Comparison of ENCODE assay signal across 10 cellular contexts in the genomic region with DNA sequence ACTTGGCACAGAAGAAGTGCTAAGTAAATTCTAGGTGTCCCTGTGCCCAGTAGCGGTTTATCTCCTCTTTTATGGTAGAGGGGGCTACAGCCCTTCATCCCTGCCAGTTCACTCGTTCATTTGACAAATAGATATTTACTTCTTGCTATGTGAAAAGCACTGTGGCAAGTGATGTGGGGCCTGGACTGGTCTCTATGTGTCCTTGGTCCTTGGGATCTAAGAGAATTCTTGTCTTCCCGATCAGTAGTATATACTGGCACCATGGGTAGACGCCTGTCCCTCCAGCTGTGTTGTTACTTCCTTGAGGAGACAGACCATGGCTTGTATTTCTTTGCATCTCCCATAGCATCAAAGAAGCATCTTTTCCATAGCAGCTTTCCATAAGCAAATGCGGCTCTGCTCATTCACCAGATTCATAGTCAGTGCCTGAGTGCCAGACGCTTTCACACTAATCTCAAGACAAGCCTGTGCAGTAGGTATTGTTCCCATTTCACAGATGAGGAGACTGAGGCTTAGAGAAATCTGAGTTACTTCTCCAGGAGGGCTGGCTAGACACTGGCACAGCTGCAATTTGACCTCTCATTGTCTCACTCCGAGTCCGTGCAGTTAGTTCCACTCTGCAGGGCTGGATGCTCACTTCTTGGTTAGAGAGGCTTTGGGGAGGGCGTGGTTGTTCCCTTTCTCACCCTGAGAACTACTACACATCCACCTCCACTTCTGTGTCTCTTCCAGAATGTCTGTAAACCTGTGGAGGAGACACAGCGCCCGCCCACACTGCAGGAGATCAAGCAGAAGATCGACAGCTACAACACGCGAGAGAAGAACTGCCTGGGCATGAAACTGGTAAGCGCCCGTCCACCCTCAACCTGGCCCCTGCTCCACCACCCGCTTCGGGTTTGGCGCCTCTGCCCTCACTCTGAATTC. TPM values are rescaled to one million over a fixed set of nuclear protein-coding genes. Genes with fewer than 3 reads are reported as not detected.
DNase-seq lines count a peak whose midpoint lies in the region; ATAC-seq, FAIRE-seq and TF ChIP-seq lines count a peak whose summit lies in the region.
"Had no signal": no experiment of that assay in that cellular context is flagged by ENCODE, and none has a peak within 500 bp of the region (broad histone marks: within the 10 kb centered on the region; RNA-seq: fewer than 3 reads in every experiment).

No MANE protein-coding gene starts in this region.

- TF ChIP-seq CTCF in K562 (IDR thresholded peaks at IDR 0.05 in 2 of 3, conservative IDR thresholded peaks at IDR 0.05 in 1 of 3; ENCODE audit: insufficient read depth in 2 of 3, low read depth in 1 of 3, low read length in 3 of 3) = no peak
- no peak for TF ChIP-seq CTCF in osteoblast (IDR thresholded peaks at IDR 0.05; ENCODE audit: extremely low read depth, low read depth, low read length)
- TF ChIP-seq CTCF in smooth muscle cell (IDR thresholded peaks at IDR 0.05; ENCODE audit: borderline replicate concordance, insufficient read depth, poor library complexity, severe bottlenecking) = no peak

- peaks cover 55% of the 10 kb centered on the region for H3K36me3 Mint-ChIP-seq in T-cell

- H3K4me1 ChIP-seq in BLaER1 treated with 17β-estradiol and CSF1 and Interleukin-3, amounts not matched to agents 10 nM and 100 nM = peaks cover 57 to 62% (median 58%) of the 10 kb centered on the region in 10 experiments
- H3K4me1 ChIP-seq in K562 (replicated peaks in 1 of 2; ENCODE audit: control insufficient read depth in 2 of 2, insufficient read depth in 2 of 2, low read length in 2 of 2) = peaks cover 9 to 30% of the 10 kb centered on the region in 2 experiments
- H3K4me1 ChIP-seq in osteoblast (ENCODE audit: insufficient read depth, low read length) = peaks cover 23% of the 10 kb centered on the region
- peaks cover 7% of the 10 kb centered on the region for H3K4me1 ChIP-seq in smooth muscle cell (ENCODE audit: low read depth)

- H2AFZ ChIP-seq in K562 (ENCODE audit: low read depth, low read length) (no peak overlapping the region), osteoblast (ENCODE audit: low read length) (peak overlapping the region; percentile 14), smooth muscle cell (ENCODE audit: low read depth) (no peak overlapping the region)
- H2AFZ ChIP-seq: GM23248 had no signal

- no peaks in the 10 kb centered on the region for H3K9me3 ChIP-seq in BLaER1 treated with 17β-estradiol and CSF1 and Interleukin-3, amounts not matched to agents 10 nM and 100 nM (replicated peaks in 1 of 11)
- no peaks in the 10 kb centered on the region for H3K9me3 ChIP-seq in K562 (replicated peaks; ENCODE audit: control insufficient read depth, insufficient read depth, low read depth, low read length)
- H3K9me3 ChIP-seq in osteoblast (ENCODE audit: low read depth, low read length) = no peaks in the 10 kb centered on the region
- no peaks in the 10 kb centered on the region for H3K9me3 ChIP-seq in smooth muscle cell (replicated peaks; ENCODE audit: low read depth)
- H3K9me3 ChIP-seq: body of pancreas had no signal

- H4K20me1 ChIP-seq in BLaER1 treated with 17β-estradiol and CSF1 and Interleukin-3, amounts not matched to agents 10 nM and 100 nM = peaks cover 17 to 61% (median 52%) of the 10 kb centered on the region in 11 experiments; a peak in 18 of 22 replicates
- H4K20me1 ChIP-seq in K562 (replicated peaks; ENCODE audit: control insufficient read depth, insufficient read depth, low read length) (peaks cover 3% of the 10 kb centered on the region; the same call in 1 of the 2 replicates), osteoblast (ENCODE audit: insufficient read depth, low read length) (no peaks in the 10 kb centered on the region), smooth muscle cell (ENCODE audit: low read depth) (no peaks in the 10 kb centered on the region)

- in situ Hi-C loops in K562 (cut with MboI) = loop anchor here (5.0 to 25.0 kb wide), 3 partner anchors 35 to 420 kb away; no protein-coding TSS in a partner anchor

- no peak for TF ChIP-seq EP300 in K562 (IDR thresholded peaks at IDR 0.05; ENCODE audit: low read length)

- FAIRE-seq in K562 (lab: Jason Lieb, UNC) = no peak

- peaks cover 69 to 92% (median 90%) of the 10 kb centered on the region in 3 donors for H3K4me1 Mint-ChIP-seq in T-cell

- no peak for ATAC-seq in T-cell (replicated peaks in 1 of 4)
- no peak; the same call in 2 of the 3 replicates for ATAC-seq in K562
- ATAC-seq in HG02623 (IDR thresholded peaks at IDR 0.05; ENCODE audit: unreplicated experiment) = no peak
- no peak for ATAC-seq in GM21367 (IDR thresholded peaks at IDR 0.05; ENCODE audit: unreplicated experiment)
- ATAC-seq in GM19452 (IDR thresholded peaks at IDR 0.05; ENCODE audit: unreplicated experiment) = no peak

- H3K36me3 ChIP-seq in BLaER1 treated with 17β-estradiol and CSF1 and Interleukin-3, amounts not matched to agents 10 nM and 100 nM = peaks cover 53 to 75% (median 57%) of the 10 kb centered on the region in 11 experiments
- peaks cover 62% of the 10 kb centered on the region for H3K36me3 ChIP-seq in K562 (ENCODE audit: control insufficient read depth, insufficient read depth, low read length)
- H3K36me3 ChIP-seq in osteoblast (ENCODE audit: insufficient read depth, low read length) = no peaks in the 10 kb centered on the region
- H3K36me3 ChIP-seq in smooth muscle cell (ENCODE audit: low read depth) = no peaks in the 10 kb centered on the region

- H3K27ac Mint-ChIP-seq in T-cell = peak overlapping the region; percentile 97 to 99

- no peak overlapping the region for H3K4me3 ChIP-seq in BLaER1 treated with 17β-estradiol and CSF1 and Interleukin-3, amounts not matched to agents 10 nM and 100 nM
- H3K4me3 ChIP-seq in K562 = no peak overlapping the region
- no peak overlapping the region for H3K4me3 ChIP-seq in osteoblast (ENCODE audit: insufficient read depth, low read length)
- H3K4me3 ChIP-seq in smooth muscle cell = no peak overlapping the region
- H3K4me3 ChIP-seq: body of pancreas, GM23248 had no signal

- H3K27ac ChIP-seq in BLaER1 treated with 17β-estradiol and CSF1 and Interleukin-3, amounts not matched to agents 10 nM and 100 nM = peak overlapping the region in 10 of 11 experiments; percentile 20 to 96 (median 94); a peak in 19 of 22 replicates
- H3K27ac ChIP-seq in K562 (ENCODE audit: extremely low read depth, low read depth, low read length) (no peak overlapping the region), osteoblast (ENCODE audit: low read depth, low read length) (no peak overlapping the region), smooth muscle cell (ENCODE audit: low read depth) (no peak overlapping the region)
- H3K27ac ChIP-seq: GM23248 had no signal

- no peak for TF ChIP-seq RAD21 in K562 (CRISPR knock-in tag; conservative IDR thresholded peaks at IDR 0.05 in 1 of 2, IDR thresholded peaks at IDR 0.05 in 1 of 2)

- intact Hi-C loops in K562 (cut with micrococcal nuclease) = loop anchor here (1.0 kb wide), 3 partner anchors 37 to 92 kb away; no protein-coding TSS in a partner anchor

- WGBS in K562 (ENCODE audit: insufficient coverage, low coverage, missing lambda C conversion rate) = 80% methylated on average over 19 of the region's 19 CpGs
- 91% methylated on average over 19 of the region's 19 CpGs for WGBS in smooth muscle cell (ENCODE audit: low lambda C conversion rate)

- H3K4me2 ChIP-seq in BLaER1 treated with 17β-estradiol and CSF1 and Interleukin-3, amounts not matched to agents 10 nM and 100 nM = peak overlapping the region; percentile 87 to 99 (median 96)
- H3K4me2 ChIP-seq in K562 (ENCODE audit: insufficient read depth, low read length) = no peak overlapping the region
- no peak overlapping the region for H3K4me2 ChIP-seq in osteoblast (ENCODE audit: insufficient read depth, low read length)
- no peak overlapping the region for H3K4me2 ChIP-seq in smooth muscle cell

- POLR2A ChIA-PET in T-cell (lab: Charles Lee) = interaction anchor here (0.6 to 1.2 kb wide), 5 partner anchors 8 to 75 kb away, joined by 3 to 5 read pairs (median 4); partner anchors contain the start of gene RASSF5 (in 1 of the 2)
- POLR2A ChIA-PET in K562 (lab: Yijun Ruan, JAX) = interaction anchor here (0.5 to 1.8 kb wide), 5 partner anchors 7 to 1168 kb away, joined by 3 to 20 read pairs (median 6); no protein-coding TSS in a partner anchor

- no peak for DNase-seq in T-cell
- DNase-seq in K562 (ENCODE audit: extremely low read depth in 1 of 4, low spot score in 3 of 4) = no peak
- DNase-seq in osteoblast (ENCODE audit: insufficient read length, low spot score, missing footprints) = no peak
- DNase-seq in smooth muscle cell (lab: John Stamatoyannopoulos, UW; ENCODE audit: unreplicated experiment) = no peak

- no TSS peak for BruUV-seq in K562 (replicated peaks; lab: Mats Ljungman, UMichigan)

- no peaks in the 10 kb centered on the region for H3K9me1 ChIP-seq in K562 (ENCODE audit: control insufficient read depth, insufficient read depth, low read length)

- H3K9me3 Mint-ChIP-seq in T-cell = no peaks in the 10 kb centered on the region

- no peak for TF ChIP-seq POLR2A in K562 (conservative IDR thresholded peaks at IDR 0.05)

- CTCF ChIA-PET in T-cell (lab: Charles Lee) = interaction anchor here (0.5 to 7.2 kb wide), 19 partner anchors 8 to 136 kb away, joined by 3 to 133 read pairs (median 7); no protein-coding TSS in a partner anchor
- CTCF ChIA-PET in K562 (lab: Yijun Ruan, JAX; ENCODE audit: low intra/inter-chr PET ratio) = interaction anchor here (0.5 to 3.7 kb wide), 8 partner anchors 25 to 103 kb away, joined by 3 to 97 read pairs (median 6); no protein-coding TSS in a partner anchor

- H3K27me3 ChIP-seq in BLaER1 treated with 17β-estradiol and CSF1 and Interleukin-3, amounts not matched to agents 10 nM and 100 nM = no peaks in the 10 kb centered on the region
- H3K27me3 ChIP-seq in K562 (ENCODE audit: control insufficient read depth in 2 of 2, insufficient read depth in 2 of 2, low read length in 2 of 2) = no peaks in the 10 kb centered on the region
- H3K27me3 ChIP-seq in osteoblast (ENCODE audit: insufficient read depth, low read length) = peaks cover 8% of the 10 kb centered on the region
- H3K27me3 ChIP-seq in smooth muscle cell (ENCODE audit: low read depth) = no peaks in the 10 kb centered on the region
- H3K27me3 ChIP-seq: body of pancreas had no signal

- H3K27me3 Mint-ChIP-seq in T-cell = no peaks in the 10 kb centered on the region

- peak overlapping the region; percentile 61 to 96 (median 79) for H3K4me3 Mint-ChIP-seq in T-cell

- H3F3A ChIP-seq in smooth muscle cell (ENCODE audit: low read depth) = no peaks in the 10 kb centered on the region

- peak overlapping the region in 7 of 11 experiments; percentile 16 to 84 (median 75); a peak in 13 of 22 replicates for H3K9ac ChIP-seq in BLaER1 treated with 17β-estradiol and CSF1 and Interleukin-3, amounts not matched to agents 10 nM and 100 nM
- 0 out of 4 replicates have a peak overlapping the region, but pooled peaks of 1 of the 2 experiments have one; percentile 18 for H3K9ac ChIP-seq in K562 (ENCODE audit: insufficient read depth in 1 of 2, low read depth in 2 of 2, low read length in 2 of 2)
- no peak overlapping the region for H3K9ac ChIP-seq in smooth muscle cell (ENCODE audit: low read depth)
- H3K9ac ChIP-seq: GM23248 had no signal

- H3K79me2 ChIP-seq in K562 (ENCODE audit: control insufficient read depth, insufficient read depth, low read length) = peaks cover 14% of the 10 kb centered on the region; the same call in 1 of the 3 replicates
- H3K79me2 ChIP-seq in osteoblast (ENCODE audit: insufficient read depth, low read length) = no peaks in the 10 kb centered on the region
- no peaks in the 10 kb centered on the region for H3K79me2 ChIP-seq in smooth muscle cell (ENCODE audit: low read depth)

RNA-seq across cellular contexts. Expression of gene EIF2D, which starts 29.5 kb away (rescaled TPM):
- total RNA-seq in T-cell = 10 to 100 TPM; 48.0 to 56.7 (median 49.3) TPM
- total RNA-seq in K562 (2011; cell fraction: chromatin; rRNA removed; ENCODE audit: low replicate concordance) = 150 and 157 TPM in 2 replicates
- 80.9 and 87.9 TPM in 2 replicates for total RNA-seq in K562 (2011; cell fraction: nucleolus; rRNA removed)
- total RNA-seq in K562 (2011; cell fraction: nucleoplasm; rRNA removed) = 121 and 150 TPM in 2 replicates
- total RNA-seq in K562 (2014; rRNA removed) = 85.9 and 106 TPM in 2 replicates
- total RNA-seq in K562 (2014; rRNA removed; fragmentation: Illumina TruSeq; extraction: Trizol) = 92.7 and 93.9 TPM in 2 replicates
- total RNA-seq in K562 (2015; rRNA removed; fragmentation: Illumina TruSeq; extraction: Trizol) = 85.1 and 86.5 TPM in 2 replicates
- 81.1 and 82.1 TPM in 2 replicates for total RNA-seq in K562 (2021)
- polyA plus RNA-seq in K562 (2011; rRNA removed) = 138 and 152 TPM in 2 replicates
- 91.2 and 121 TPM in 2 replicates for polyA plus RNA-seq in K562 (2011; cell fraction: cytosol; rRNA removed)
- 209 and 264 TPM in 2 replicates for polyA plus RNA-seq in K562 (2011; cell fraction: nucleus; rRNA removed)
- 76.3 and 124 TPM in 2 replicates for polyA plus RNA-seq in K562 (2012)
- polyA plus RNA-seq in K562 (2014; fragmentation: Illumina TruSeq; extraction: Trizol) = 111 and 128 TPM in 2 replicates
- 100 to 1,000 TPM in 1 of 2 experiments, 10 to 100 TPM in 1; 86.9 to 130 TPM for polyA plus RNA-seq in K562 (2014; fragmentation: Nextera tagmentation; extraction: Ambion mirVana)
- 113 and 131 TPM in 2 replicates for polyA plus RNA-seq in K562 (2014; rRNA removed)
- 109 and 116 TPM in 2 replicates for polyA minus RNA-seq in K562 (2011; rRNA and poly(A)+ RNA removed)
- 50.0 and 50.6 TPM in 2 replicates for polyA minus RNA-seq in K562 (2011; cell fraction: cytosol; rRNA and poly(A)+ RNA removed)
- polyA minus RNA-seq in K562 (2011; cell fraction: nucleus; rRNA and poly(A)+ RNA removed) = 51.2 and 78.6 TPM in 2 replicates
- 52.8 and 53.6 TPM in 2 replicates for total RNA-seq in osteoblast
- 28.9 and 32.5 TPM in 2 replicates for total RNA-seq in smooth muscle cell
- polyA plus RNA-seq in smooth muscle cell = 22.8 and 22.9 TPM in 2 replicates

RNA-seq across cellular contexts. Expression of gene DYRK3, which starts 52.5 kb away (rescaled TPM):
- 1 to 10 TPM in 4 of 5 donors, under 1 TPM in 1; 0.73 to 2.0 (median 1.6) TPM for total RNA-seq in T-cell
- 39.6 and 56.6 TPM in 2 replicates for total RNA-seq in K562 (2011; cell fraction: chromatin; rRNA removed; ENCODE audit: low replicate concordance)
- 27.2 and 29.9 TPM in 2 replicates for total RNA-seq in K562 (2011; cell fraction: nucleolus; rRNA removed)
- total RNA-seq in K562 (2011; cell fraction: nucleoplasm; rRNA removed) = 31.7 and 33.1 TPM in 2 replicates
- 22.5 and 33.6 TPM in 2 replicates for total RNA-seq in K562 (2014; rRNA removed)
- 29.6 and 31.0 TPM in 2 replicates for total RNA-seq in K562 (2014; rRNA removed; fragmentation: Illumina TruSeq; extraction: Trizol)
- total RNA-seq in K562 (2015; rRNA removed; fragmentation: Illumina TruSeq; extraction: Trizol) = 23.3 and 25.7 TPM in 2 replicates
- 30.2 and 31.6 TPM in 2 replicates for total RNA-seq in K562 (2021)
- 30.8 and 33.7 TPM in 2 replicates for polyA plus RNA-seq in K562 (2011; rRNA removed)
- 14.5 and 17.4 TPM in 2 replicates for polyA plus RNA-seq in K562 (2011; cell fraction: cytosol; rRNA removed)
- polyA plus RNA-seq in K562 (2011; cell fraction: nucleus; rRNA removed) = 20.4 and 23.2 TPM in 2 replicates
- 17.0 and 17.6 TPM in 2 replicates for polyA plus RNA-seq in K562 (2012)
- 24.8 and 30.2 TPM in 2 replicates for polyA plus RNA-seq in K562 (2014; fragmentation: Illumina TruSeq; extraction: Trizol)
- polyA plus RNA-seq in K562 (2014; fragmentation: Nextera tagmentation; extraction: Ambion mirVana) = 1 to 10 TPM; 4.5 to 5.2 TPM
- 16.3 and 20.2 TPM in 2 replicates for polyA plus RNA-seq in K562 (2014; rRNA removed)
- 52.0 and 59.7 TPM in 2 replicates for polyA minus RNA-seq in K562 (2011; rRNA and poly(A)+ RNA removed)
- 21.9 and 25.0 TPM in 2 replicates for polyA minus RNA-seq in K562 (2011; cell fraction: cytosol; rRNA and poly(A)+ RNA removed)
- polyA minus RNA-seq in K562 (2011; cell fraction: nucleus; rRNA and poly(A)+ RNA removed) = 13.9 and 20.9 TPM in 2 replicates
- 52.1 and 54.8 TPM in 2 replicates for total RNA-seq in osteoblast
- total RNA-seq in smooth muscle cell = 11.1 and 21.4 TPM in 2 replicates
- 6.9 and 13.7 TPM in 2 replicates for polyA plus RNA-seq in smooth muscle cell

Comparison
In these comparisons a context has a peak if more than half of its experiments do, and no peak if none do; other contexts are left out.
1. H3K27ac ChIP-seq: peak in BLaER1 treated with 17β-estradiol and CSF1 and Interleukin-3, amounts not matched to agents 10 nM and 100 nM (10 of 11); none in K562 (single experiment), osteoblast (single experiment) and smooth muscle cell (single experiment).
2. H3K4me2 ChIP-seq: peak in BLaER1 treated with 17β-estradiol and CSF1 and Interleukin-3, amounts not matched to agents 10 nM and 100 nM (11 of 11); none in K562 (single experiment), osteoblast (single experiment) and smooth muscle cell (single experiment).